Comparison of ENCODE assay signal across 19 cellular contexts in the genomic region with DNA sequence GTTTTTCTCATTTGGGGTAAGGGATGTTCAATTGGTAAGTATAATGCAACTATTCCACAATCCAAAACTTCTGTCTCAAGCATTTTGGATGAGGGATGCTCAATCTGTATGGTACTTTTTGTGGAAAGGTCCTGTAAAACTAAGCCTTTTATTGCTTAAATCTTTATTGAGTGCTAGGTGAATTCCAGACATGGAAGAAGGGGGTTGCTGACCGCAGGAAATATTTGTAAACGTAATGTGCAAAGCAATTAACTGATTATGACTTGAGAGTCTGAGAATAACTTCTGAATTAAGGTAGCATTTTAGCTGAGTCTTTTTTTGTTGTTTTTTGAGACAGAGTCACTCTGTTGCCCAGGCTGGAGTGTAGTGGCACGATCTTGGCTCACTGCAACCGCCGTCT. TPM values are rescaled to one million over a fixed set of nuclear protein-coding genes. Genes with fewer than 3 reads are reported as not detected.
DNase-seq lines count a peak whose midpoint lies in the region; ATAC-seq, FAIRE-seq and TF ChIP-seq lines count a peak whose summit lies in the region.
"Had no signal": no experiment of that assay in that cellular context is flagged by ENCODE, and none has a peak within 500 bp of the region (broad histone marks: within the 10 kb centered on the region; RNA-seq: fewer than 3 reads in every experiment).

No MANE protein-coding gene starts in this region.

- no peak for FAIRE-seq in astrocyte (lab: Jason Lieb, UNC)

- no peaks in the 10 kb centered on the region for H3K9me3 ChIP-seq in H9 (ENCODE audit: control insufficient read depth, low read depth, low read length)
- H3K9me3 ChIP-seq in astrocyte (ENCODE audit: insufficient read depth, low read depth, low read length), result no peaks in the 10 kb centered on the region
- H3K9me3 ChIP-seq: left lung, mucosa of descending colon had no signal

- H2BK15ac ChIP-seq in H9 (ENCODE audit: low read depth, low read length), result no peak overlapping the region

- H3K27me3 ChIP-seq in H9 (ENCODE audit: insufficient read depth, low read length), result no peaks in the 10 kb centered on the region
- no peaks in the 10 kb centered on the region for H3K27me3 ChIP-seq in astrocyte (ENCODE audit: insufficient read depth, low read length)
- H3K27me3 ChIP-seq: left lung had no signal

- H4K20me1 ChIP-seq in H9 (ENCODE audit: control insufficient read depth, insufficient read depth, insufficient read length) (no peaks in the 10 kb centered on the region), astrocyte (ENCODE audit: insufficient read depth, low read length) (peaks cover 76% of the 10 kb centered on the region)

- H3K36me3 ChIP-seq in astrocyte (ENCODE audit: insufficient read depth, low read length), result peaks cover 31% of the 10 kb centered on the region

- no peak overlapping the region for H3T11ph ChIP-seq in H9 (ENCODE audit: low read length)

- no peak overlapping the region for H2BK120ac ChIP-seq in H9 (ENCODE audit: low read depth, low read length, poor library complexity, severe bottlenecking)

- H3K9ac ChIP-seq in H9 (ENCODE audit: extremely low read depth, insufficient read length, low read length) (no peak overlapping the region), astrocyte (ENCODE audit: low read length) (no peak overlapping the region)

- no peak overlapping the region for H4K91ac ChIP-seq in H9 (ENCODE audit: insufficient read length, low read depth, low read length)

- peaks cover 31% of the 10 kb centered on the region for H3K36me3 Mint-ChIP-seq in activated T-cell treated with anti-CD3 and anti-CD28 coated beads, Interleukin-2, amount 50 U/mL, for 4 hours (ENCODE audit: insufficient read depth)
- peaks cover 42 to 69% (median 63%) of the 10 kb centered on the region in 3 experiments for H3K36me3 Mint-ChIP-seq in H9 (ENCODE audit: insufficient read depth in 1 of 3, low read depth in 3 of 3)
- H3K36me3 Mint-ChIP-seq in astrocyte (ENCODE audit: low read depth, unreplicated experiment), result peaks cover 12% of the 10 kb centered on the region
- H3K36me3 Mint-ChIP-seq in nephron (ENCODE audit: low read depth), result peaks cover 39% of the 10 kb centered on the region

- peaks cover 57% of the 10 kb centered on the region for H3K79me2 ChIP-seq in H9 (ENCODE audit: insufficient read depth, low read length)
- peaks cover 82% of the 10 kb centered on the region for H3K79me2 ChIP-seq in astrocyte (ENCODE audit: insufficient read depth, low read length)

- no peaks in the 10 kb centered on the region for H3K79me1 ChIP-seq in H9 (ENCODE audit: insufficient read depth, low read depth, low read length, poor library complexity, severe bottlenecking)

- no peak overlapping the region for H2BK12ac ChIP-seq in H9 (ENCODE audit: insufficient read length, low read depth, low read length)

- H2BK20ac ChIP-seq in H9 (ENCODE audit: low read depth, low read length, poor library complexity, severe bottlenecking), result no peak overlapping the region

- no peak overlapping the region for H3K23ac ChIP-seq in H9 (ENCODE audit: insufficient read length, low read depth, low read length)

- H2AFZ ChIP-seq in H9 (ENCODE audit: low read length), result no peak overlapping the region
- no peak overlapping the region for H2AFZ ChIP-seq in astrocyte (ENCODE audit: low read depth, low read length)

- H3K27ac ChIP-seq in H9 (ENCODE audit: insufficient read length, low read depth, low read length) (no peak overlapping the region), astrocyte (ENCODE audit: low read depth, low read length) (no peak overlapping the region)
- H3K27ac ChIP-seq: left lung had no signal

- H3K14ac ChIP-seq in H9 (ENCODE audit: insufficient read depth, low read length), result no peak overlapping the region

- H3K23me2 ChIP-seq in H9 (ENCODE audit: insufficient read length, low read depth, low read length, poor library complexity, severe bottlenecking), result peaks cover 15% of the 10 kb centered on the region

- no peak for ATAC-seq in activated T-cell treated with anti-CD3 and anti-CD28 coated beads, Interleukin-2, amount 50 U/mL, for 4 hours
- no peak for ATAC-seq in esophagus mucosa
- ATAC-seq: HCT116, left lung, mucosa of descending colon, sciatic nerve had no signal

- peak overlapping the region; percentile 32 for H3K4me3 Mint-ChIP-seq in activated T-cell treated with anti-CD3 and anti-CD28 coated beads, Interleukin-2, amount 50 U/mL, for 4 hours
- H3K4me3 Mint-ChIP-seq in H9 (peak overlapping the region; percentile 67 to 84), astrocyte (ENCODE audit: unreplicated experiment) (peak overlapping the region; percentile 73), nephron (peak overlapping the region; percentile 26 to 52 (median 41))
- H3K4me3 Mint-ChIP-seq: activated B cell treated with CpG ODN at 0.5 μM for 24 hours had no signal

- DNase-seq in activated T-cell treated with anti-CD3 and anti-CD28 coated beads, Interleukin-2, amount 50 U/mL, for 4 hours, result no peak
- DNase-seq in activated T-cell treated with anti-CD3 and anti-CD28 coated beads, Interleukin-2, amount 50 U/mL, for 1 hour, result no peak
- DNase-seq in H9 (no peak), astrocyte (ENCODE audit: low read depth) (no peak), NCI-H345 (lab: John Stamatoyannopoulos, UW) (no peak), NCI-H82 treated with DMSO at 0.1 percent for 48 hours (lab: John Stamatoyannopoulos, UW; ENCODE audit: unreplicated experiment) (no peak)
- DNase-seq: activated B cell treated with CpG ODN at 0.5 μM for 24 hours; COR-L47; hypothalamus; left lung; mucosa of descending colon; NCI-H146; NCI-H446 treated with DMSO at 0.1 percent for 48 hours; stimulated activated CD4-positive, alpha-beta T cell treated with anti-CD3 and anti-CD28 coated beads, Interleukin-2, amount 100 ng/mL, for 24 hours had no signal

- H3K9me3 Mint-ChIP-seq in activated T-cell treated with anti-CD3 and anti-CD28 coated beads, Interleukin-2, amount 50 U/mL, for 4 hours, result no peaks in the 10 kb centered on the region
- H3K9me3 Mint-ChIP-seq in H9 (no peaks in the 10 kb centered on the region), astrocyte (ENCODE audit: unreplicated experiment) (no peaks in the 10 kb centered on the region), nephron (no peaks in the 10 kb centered on the region)
- H3K9me3 Mint-ChIP-seq: activated B cell treated with CpG ODN at 0.5 μM for 24 hours had no signal

- H3K56ac ChIP-seq in H9 (ENCODE audit: insufficient read length, low read depth, low read length), result no peak overlapping the region

- H3K4me3 ChIP-seq in astrocyte (ENCODE audit: insufficient read depth, low read depth, low read length), result no peak overlapping the region
- H3K4me3 ChIP-seq: left lung, mucosa of descending colon had no signal

- H3K27me3 Mint-ChIP-seq in activated T-cell treated with anti-CD3 and anti-CD28 coated beads, Interleukin-2, amount 50 U/mL, for 4 hours (ENCODE audit: low read depth), result no peaks in the 10 kb centered on the region
- H3K27me3 Mint-ChIP-seq in H9 (ENCODE audit: low read depth) (no peaks in the 10 kb centered on the region), astrocyte (ENCODE audit: low read depth, unreplicated experiment) (no peaks in the 10 kb centered on the region), nephron (ENCODE audit: low read depth) (no peaks in the 10 kb centered on the region)
- H3K27me3 Mint-ChIP-seq: activated B cell treated with CpG ODN at 0.5 μM for 24 hours had no signal

- H3K4me2 ChIP-seq in H9 (ENCODE audit: insufficient read depth, insufficient read length, low read length) (peak overlapping the region; percentile 100), astrocyte (ENCODE audit: low read length) (peak overlapping the region; percentile 17)

- no peak overlapping the region for H2BK5ac ChIP-seq in H9 (ENCODE audit: insufficient read length, low read length)

- no peak overlapping the region for H4K8ac ChIP-seq in H9 (replicated peaks; ENCODE audit: insufficient read length, low read depth, low read length)

- H3K4ac ChIP-seq in H9 (ENCODE audit: low read depth, low read length), result no peak overlapping the region

- no peak overlapping the region for H2AK5ac ChIP-seq in H9 (ENCODE audit: insufficient read length, low read length)

- H3K4me1 ChIP-seq in H9 (ENCODE audit: insufficient read depth, low read length) (peaks cover 1% of the 10 kb centered on the region; the same call in 1 of the 2 replicates), astrocyte (ENCODE audit: insufficient read depth, low read length) (peaks cover 32% of the 10 kb centered on the region)

- H4K5ac ChIP-seq in H9 (ENCODE audit: insufficient read length, low read depth, low read length), result no peak overlapping the region

- H3K4me1 Mint-ChIP-seq in activated T-cell treated with anti-CD3 and anti-CD28 coated beads, Interleukin-2, amount 50 U/mL, for 4 hours (ENCODE audit: low read depth), result peaks cover 70% of the 10 kb centered on the region
- H3K4me1 Mint-ChIP-seq in H9, result peaks cover 56 to 70% of the 10 kb centered on the region in 2 experiments
- H3K4me1 Mint-ChIP-seq in astrocyte (ENCODE audit: low read depth, unreplicated experiment), result peaks cover 42% of the 10 kb centered on the region
- H3K4me1 Mint-ChIP-seq in nephron, result peaks cover 44% of the 10 kb centered on the region

- peak overlapping the region; percentile 64 to 86 (median 65); a peak in 4 of 7 replicates for H3K27ac Mint-ChIP-seq in H9
- H3K27ac Mint-ChIP-seq in astrocyte (ENCODE audit: unreplicated experiment), result no peak overlapping the region
- no peak overlapping the region for H3K27ac Mint-ChIP-seq in nephron
- H3K27ac Mint-ChIP-seq: activated B cell treated with CpG ODN at 0.5 μM for 24 hours had no signal

- no peak for TF ChIP-seq CTCF in H9 (conservative IDR thresholded peaks at IDR 0.05)
- TF ChIP-seq CTCF in astrocyte (IDR thresholded peaks at IDR 0.05; ENCODE audit: insufficient read depth, low read depth, low read length), result no peak
- no peak for TF ChIP-seq CTCF in nephron (IDR thresholded peaks at IDR 0.05; ENCODE audit: unreplicated experiment in 3 of 3)

- WGBS in H9 (ENCODE audit: extremely low coverage, insufficient read length, low lambda C conversion rate), result no CpG with 5 or more reads among the region's 5 CpGs

- H3K18ac ChIP-seq in H9 (ENCODE audit: insufficient read length, low read depth, low read length), result no peak overlapping the region

RNA-seq across cellular contexts. Expression of a gene that starts 3.1 kb away (rescaled TPM):
- 100 to 1,000 TPM in 1 of 3 donors, 10 to 100 TPM in 2; 89.5 to 108 (median 97.3) TPM for total RNA-seq in activated T-cell treated with anti-CD3 and anti-CD28 coated beads, Interleukin-2, amount 50 U/mL, for 4 hours
- total RNA-seq in H9 (2021) (235 and 237 TPM in 2 replicates), astrocyte (152 and 156 TPM in 2 replicates), esophagus mucosa (28.7 TPM)

RNA-seq across cellular contexts. Expression of a gene that starts 32.0 kb away (rescaled TPM):
- 100 to 1,000 TPM; 161 to 226 (median 205) TPM for total RNA-seq in activated T-cell treated with anti-CD3 and anti-CD28 coated beads, Interleukin-2, amount 50 U/mL, for 4 hours
- total RNA-seq in H9 (2021), result 367 and 376 TPM in 2 replicates
- total RNA-seq in astrocyte, result 313 and 360 TPM in 2 replicates
- total RNA-seq in esophagus mucosa, result 165 TPM

RNA-seq across cellular contexts. Expression of a gene that starts 52.6 kb away (rescaled TPM):
- total RNA-seq in activated T-cell treated with anti-CD3 and anti-CD28 coated beads, Interleukin-2, amount 50 U/mL, for 4 hours, result not detected
- 0.15 TPM in 1 of 2 replicates, not detected in the other for total RNA-seq in H9 (2021)
- total RNA-seq in astrocyte, result not detected in 2 replicates
- total RNA-seq in esophagus mucosa, result 16.1 TPM
- total RNA-seq: activated B cell treated with CpG ODN at 0.5 μM for 24 hours, osteocyte had no signal

Comparison
In these comparisons a context has a peak if more than half of its experiments do, and no peak if none do; other contexts are left out.
1. H3K27ac Mint-ChIP-seq: peak in H9 (3 of 3); none in astrocyte (single experiment) and nephron (0 of 3).
2. RNA of a gene that starts 52.6 kb away (total RNA-seq): 16.1 TPM in esophagus mucosa (single experiment); 0.15 TPM in H9, not detected in activated T-cell treated with anti-CD3 and anti-CD28 coated beads, Interleukin-2, amount 50 U/mL, for 4 hours and not detected in astrocyte; every median in the first group is over 10 times any median in the second.
3. Peak in every context shown above with its lines, with median percentiles within 50 percentile points of each other: H3K4me3 Mint-ChIP-seq.